ENCODE assay signal across 14 cellular contexts in the genomic region with DNA sequence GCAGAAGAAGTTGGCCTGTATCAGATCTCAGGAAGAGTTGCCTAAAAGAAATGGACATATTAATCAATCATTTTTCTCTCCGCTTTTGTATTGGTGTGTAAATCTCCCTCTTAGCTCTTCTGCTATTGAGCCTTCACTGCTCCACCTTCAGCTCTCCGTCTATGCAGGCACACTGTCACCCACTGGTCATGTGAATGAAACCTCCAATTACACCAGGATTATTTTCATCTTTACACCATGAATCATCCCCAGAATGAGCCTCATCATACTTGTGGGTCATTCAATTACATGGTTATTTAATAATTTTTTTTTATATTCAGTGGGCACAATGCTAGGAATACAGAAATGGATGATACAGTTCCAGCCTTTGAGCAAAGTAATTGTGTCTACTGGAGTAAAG.
A peak's percentile ranks its signal among the peaks of the same experiment; 100 is the strongest.
DNase-seq lines count a peak whose midpoint lies in the region; ATAC-seq and TF ChIP-seq lines count a peak whose summit lies in the region.
"Had no signal": no experiment of that assay in that cellular context is flagged by ENCODE, and none has a peak within 500 bp of the region (broad histone marks: within the 10 kb centered on the region; RNA-seq: fewer than 3 reads in every experiment).

No MANE protein-coding gene starts in this region.

- 57 to 73% (median 61%) methylated on average over 2 of the region's 2 CpGs for WGBS in psoas muscle, 3 donors

- no peaks in the 10 kb centered on the region for H3K9me2 ChIP-seq in OCI-LY7 (ENCODE audit: insufficient read depth, low read length)

- no peak overlapping the region for H3K27ac ChIP-seq in OCI-LY7 (ENCODE audit: low read depth, low read length, poor library complexity, severe bottlenecking)
- no peak overlapping the region for H3K27ac ChIP-seq in psoas muscle
- H3K27ac ChIP-seq in Peyer's patch: no peak overlapping the region
- H3K27ac ChIP-seq: neural progenitor cell had no signal

- no peaks in the 10 kb centered on the region for H3K9me3 ChIP-seq in OCI-LY7 (ENCODE audit: low read length)
- H3K9me3 ChIP-seq in psoas muscle: no peaks in the 10 kb centered on the region
- H3K9me3 ChIP-seq in Peyer's patch: no peaks in the 10 kb centered on the region
- no peaks in the 10 kb centered on the region for H3K9me3 ChIP-seq in T-helper 17 cell (ENCODE audit: control insufficient read depth, low read length, poor library complexity, severe bottlenecking)

- H3K4me3 Mint-ChIP-seq in T-helper 17 cell: no peak overlapping the region
- H3K4me3 Mint-ChIP-seq: central memory CD8-positive, alpha-beta T cell; IgD-negative memory B cell; neural progenitor cell; T-helper 2 cell treated with Interferon-gamma antibody and Interleukin-4, amounts not matched to agents 5 μg/mL and 100 μg/mL, for 36 hours had no signal

- peak; percentile 38 for DNase-seq in G401 (ENCODE audit: low spot score)
- DNase-seq in OCI-LY7 (ENCODE audit: low spot score): no peak
- peak; percentile 60 for DNase-seq in dermis blood vessel endothelial cell
- no peak for DNase-seq in psoas muscle
- no peak for DNase-seq in GM13977 (ENCODE audit: low spot score)
- no peak for DNase-seq in Peyer's patch
- DNase-seq in T-helper 17 cell: no peak
- DNase-seq: activated CD8-positive, alpha-beta memory T cell treated with anti-CD3 and anti-CD28 coated beads, Interleukin-2, amount 50 U/mL, for 4 hours; NCI-H510A treated with DMSO at 0.1 percent for 48 hours had no signal

- H3K27me3 Mint-ChIP-seq in T-helper 17 cell: no peaks in the 10 kb centered on the region
- H3K27me3 Mint-ChIP-seq: central memory CD8-positive, alpha-beta T cell; IgD-negative memory B cell had no signal

- peaks cover 18% of the 10 kb centered on the region for H3K4me1 Mint-ChIP-seq in T-helper 17 cell

- no peaks in the 10 kb centered on the region for H4K20me1 ChIP-seq in OCI-LY7 (ENCODE audit: insufficient read depth, low read length)

- H2AFZ ChIP-seq in OCI-LY7 (ENCODE audit: low read length): no peak overlapping the region
- H2AFZ ChIP-seq: neural progenitor cell had no signal

- H3K79me2 ChIP-seq in OCI-LY7 (ENCODE audit: insufficient read depth, low read depth, low read length): no peaks in the 10 kb centered on the region

- TF ChIP-seq POLR2A in Peyer's patch (IDR thresholded peaks at IDR 0.05): no peak

- POLR2A ChIA-PET in OCI-LY7 (lab: Charles Lee): interaction anchor here (0.7 to 1.6 kb wide), 2 partner anchors 9 to 61 kb away, joined by 3 to 6 read pairs; no protein-coding TSS in a partner anchor

- H3K27ac Mint-ChIP-seq in T-helper 17 cell: no peak overlapping the region
- H3K27ac Mint-ChIP-seq: IgD-negative memory B cell; neural progenitor cell; T-helper 2 cell treated with Interferon-gamma antibody and Interleukin-4, amounts not matched to agents 5 μg/mL and 100 μg/mL, for 36 hours had no signal

- H3K36me3 Mint-ChIP-seq in T-helper 17 cell (ENCODE audit: low read depth): peaks cover 4% of the 10 kb centered on the region
- H3K36me3 Mint-ChIP-seq: neural progenitor cell had no signal

- intact Hi-C loops in OCI-LY7 (cut with micrococcal nuclease; ENCODE audit: unreplicated experiment): no loop called here
- intact Hi-C loops in psoas muscle (cut with DNase I): loop anchor here in 1 of 2 donors (10.0 kb wide), 1 partner anchor 224 kb away; no protein-coding TSS in a partner anchor

- ATAC-seq in psoas muscle (peak; percentile 74 to 91 (median 82)), HG02870 (IDR thresholded peaks at IDR 0.05; ENCODE audit: unreplicated experiment) (no peak), T-helper 17 cell (no peak)

- H3K4me1 ChIP-seq in OCI-LY7 (ENCODE audit: insufficient read depth, low read length, poor library complexity, severe bottlenecking): peaks cover 3% of the 10 kb centered on the region
- peaks cover 4% of the 10 kb centered on the region for H3K4me1 ChIP-seq in psoas muscle
- H3K4me1 ChIP-seq in Peyer's patch: no peaks in the 10 kb centered on the region

- TSS peak; percentile 2 for BruUV-seq in OCI-LY7 (replicated peaks; lab: Mats Ljungman, UMichigan)

- H3K4me2 ChIP-seq in OCI-LY7 (ENCODE audit: low read length): no peak overlapping the region
- H3K4me2 ChIP-seq: neural progenitor cell had no signal

- CTCF ChIA-PET in OCI-LY7 (lab: Charles Lee; ENCODE audit: unreplicated experiment): no interaction called here

- H3K4me3 ChIP-seq in OCI-LY7 (ENCODE audit: low read depth, low read length, poor library complexity, severe bottlenecking) (no peak overlapping the region), psoas muscle (no peak overlapping the region), Peyer's patch (no peak overlapping the region)
- H3K4me3 ChIP-seq: neural progenitor cell had no signal

- in situ Hi-C loops in G401 (cut with HindIII; ENCODE audit: low sequenced_read_pairs) (no loop called here), GM13977 (cut with MboI; ENCODE audit: low pct_unique_long_range_greater_than_20kb, low sequenced_read_pairs, unreplicated experiment) (no loop called here)

- H3K36me3 ChIP-seq in OCI-LY7 (ENCODE audit: insufficient read depth, low read length) (peaks cover 26% of the 10 kb centered on the region), psoas muscle (ENCODE audit: insufficient read depth in 1 of 2, low read depth in 1 of 2) (peaks cover 0 to 3% of the 10 kb centered on the region in 2 donors), Peyer's patch (no peaks in the 10 kb centered on the region)
- H3K36me3 ChIP-seq: neural progenitor cell had no signal

- no peaks in the 10 kb centered on the region for H3K27me3 ChIP-seq in psoas muscle (ENCODE audit: insufficient read depth in 3 of 3, low read length in 2 of 3)
- no peaks in the 10 kb centered on the region for H3K27me3 ChIP-seq in Peyer's patch
- H3K27me3 ChIP-seq: neural progenitor cell had no signal

- no peak for TF ChIP-seq CTCF in OCI-LY7 (conservative IDR thresholded peaks at IDR 0.05; ENCODE audit: low read length)
- no peak for TF ChIP-seq CTCF in psoas muscle (IDR thresholded peaks at IDR 0.05)
- TF ChIP-seq CTCF in GM13977 (IDR thresholded peaks at IDR 0.05; ENCODE audit: extremely low read depth, insufficient read depth, missing control alignments): no peak
- TF ChIP-seq CTCF in Peyer's patch (IDR thresholded peaks at IDR 0.05): peak in 1 of 6 experiments; percentile 17

Comparison
In these comparisons a context has a peak if more than half of its experiments do, and no peak if none do; other contexts are left out.
1. DNase-seq: peak in G401 (single experiment) and dermis blood vessel endothelial cell (single experiment); none in OCI-LY7 (single experiment), psoas muscle (0 of 2), GM13977 (single experiment), Peyer's patch (0 of 3) and T-helper 17 cell (0 of 3).
2. ATAC-seq: peak in psoas muscle (4 of 4); none in HG02870 (single experiment) and T-helper 17 cell (single experiment).